13 cellular contexts compared by ENCODE assay signal in genomic region chr18:36634573-36635216, GRCh38.
DNase-seq lines count a peak whose midpoint lies in the region; ATAC-seq, FAIRE-seq and TF ChIP-seq lines count a peak whose summit lies in the region.
"Had no signal": no experiment of that assay in that cellular context is flagged by ENCODE, and none has a peak within 500 bp of the region (broad histone marks: within the 10 kb centered on the region; RNA-seq: fewer than 3 reads in every experiment).

No MANE protein-coding gene starts in this region.

- H2AFZ ChIP-seq in parathyroid adenoma = no peak overlapping the region

- peak overlapping the region; percentile 34 for H3K27ac ChIP-seq in parathyroid adenoma

- ATAC-seq in HG02938 (IDR thresholded peaks at IDR 0.05; ENCODE audit: unreplicated experiment) = no peak
- no peak for ATAC-seq in HG02763 (IDR thresholded peaks at IDR 0.05; ENCODE audit: unreplicated experiment)
- ATAC-seq: heart left ventricle had no signal

- H3K4me3 ChIP-seq in parathyroid adenoma (ENCODE audit: low read depth, low read length) = peak overlapping the region; percentile 17
- H3K4me3 ChIP-seq: heart left ventricle had no signal

- no peaks in the 10 kb centered on the region for H3K9me3 ChIP-seq in parathyroid adenoma (ENCODE audit: control insufficient read depth, low read length)
- H3K9me3 ChIP-seq: heart left ventricle had no signal

- DNase-seq in GM12891 (ENCODE audit: insufficient read length, low spot score) (no peak), NCI-H510A (lab: John Stamatoyannopoulos, UW) (peak; percentile 17), brain pericyte (ENCODE audit: low read depth, low spot score) (peak; percentile 1), GM19240 (ENCODE audit: insufficient read length, low spot score) (no peak)
- DNase-seq: caudate nucleus, heart left ventricle, immature natural killer cell, NCI-H1694 treated with DMSO at 0.1 percent for 48 hours, nephron progenitor cell, T-helper 9 cell had no signal

- TF ChIP-seq POLR2A in GM12891 (IDR thresholded peaks at IDR 0.05; ENCODE audit: low read depth, low read length) = no peak

- H3K4me1 ChIP-seq in parathyroid adenoma = peaks cover 30% of the 10 kb centered on the region

- peak; percentile 73 for FAIRE-seq in GM12891 (lab: Jason Lieb, UNC)

- no peaks in the 10 kb centered on the region for H3K36me3 ChIP-seq in parathyroid adenoma (ENCODE audit: control insufficient read depth, insufficient read depth, low read length)
- H3K36me3 ChIP-seq: heart left ventricle had no signal

- no peak for TF ChIP-seq CTCF in parathyroid adenoma (IDR thresholded peaks at IDR 0.05)

- no peaks in the 10 kb centered on the region for H3K79me2 ChIP-seq in parathyroid adenoma

- peak overlapping the region; percentile 24 for H3K4me2 ChIP-seq in parathyroid adenoma (ENCODE audit: low read length)

- H3K27me3 ChIP-seq in parathyroid adenoma (ENCODE audit: control insufficient read depth, insufficient read depth, low read length) = no peaks in the 10 kb centered on the region
- H3K27me3 ChIP-seq: heart left ventricle had no signal

- no peak overlapping the region for H3K9ac ChIP-seq in parathyroid adenoma

TF ChIP-seq in GM12891, 5 proteins besides CTCF, POLR2A, EP300 and RAD21:
- TF ChIP-seq PAX5 (IDR thresholded peaks at IDR 0.05; ENCODE audit: insufficient read depth, low read length, severe bottlenecking) = no peak
- TF ChIP-seq TAF1 (IDR thresholded peaks at IDR 0.05; ENCODE audit: low read depth, low read length) = no peak
- no peak for TF ChIP-seq POLR2AphosphoS5 (IDR thresholded peaks at IDR 0.05; ENCODE audit: low read depth, low read length)
- TF ChIP-seq SPI1 (IDR thresholded peaks at IDR 0.05; ENCODE audit: low read depth, low read length) = no peak
- TF ChIP-seq POU2F2 (IDR thresholded peaks at IDR 0.05; ENCODE audit: low read depth, low read length) = no peak

Comparison
In these comparisons a context has a peak if more than half of its experiments do, and no peak if none do; other contexts are left out.
1. DNase-seq: peak in NCI-H510A (single experiment) and brain pericyte (single experiment); none in GM12891 (single experiment) and GM19240 (single experiment).